ENCODE assay signal across 9 cellular contexts in genomic region chr10:29482591-29483421, GRCh38.
DNase-seq lines count a peak whose midpoint lies in the region; ATAC-seq and TF ChIP-seq lines count a peak whose summit lies in the region.
"Had no signal": no experiment of that assay in that cellular context is flagged by ENCODE, and none has a peak within 500 bp of the region (broad histone marks: within the 10 kb centered on the region; RNA-seq: fewer than 3 reads in every experiment).

No MANE protein-coding gene starts in this region.

- no peaks in the 10 kb centered on the region for H3K79me1 ChIP-seq in mesendoderm (ENCODE audit: low read length)

- no peak overlapping the region for H2BK120ac ChIP-seq in mesendoderm (ENCODE audit: low read depth, low read length)

- H3K23ac ChIP-seq in mesendoderm (ENCODE audit: low read length) = no peak overlapping the region

- H3K79me2 ChIP-seq in mesendoderm (ENCODE audit: control insufficient read depth, insufficient read depth, low read length) = no peaks in the 10 kb centered on the region
- H3K79me2 ChIP-seq: parathyroid adenoma had no signal

- H3K56ac ChIP-seq in mesendoderm (ENCODE audit: low read length) = peak overlapping the region; percentile 50

- peak overlapping the region; percentile 52 for H3K18ac ChIP-seq in mesendoderm (ENCODE audit: low read length)

- H2BK15ac ChIP-seq in mesendoderm (replicated peaks; ENCODE audit: low read depth) = no peak overlapping the region

- H4K5ac ChIP-seq in mesendoderm (ENCODE audit: low read length) = no peak overlapping the region

- H3K4ac ChIP-seq in mesendoderm (ENCODE audit: low read depth, low read length) = no peak overlapping the region

- peak; percentile 6 for DNase-seq in NCI-H1694 treated with DMSO at 0.1 percent for 48 hours (lab: John Stamatoyannopoulos, UW)
- DNase-seq in NCI-H1694 (lab: John Stamatoyannopoulos, UW) = no peak
- peak; percentile 29 for DNase-seq in MG63
- DNase-seq in astrocyte of the spinal cord (ENCODE audit: low read depth, low spot score) = peak; percentile 87
- DNase-seq in mesendoderm = peak; percentile 87
- no peak for DNase-seq in G401 (ENCODE audit: low spot score)
- no peak for DNase-seq in NCI-H526 (lab: John Stamatoyannopoulos, UW)

- H3K9me3 ChIP-seq in MG63 = no peaks in the 10 kb centered on the region

- peak overlapping the region; percentile 32 for H3K9ac ChIP-seq in mesendoderm (ENCODE audit: low read length)
- H3K9ac ChIP-seq: parathyroid adenoma had no signal

- peak overlapping the region; percentile 85 for H3K27ac ChIP-seq in mesendoderm (ENCODE audit: low read depth, low read length)
- H3K27ac ChIP-seq: parathyroid adenoma had no signal

- in situ Hi-C loops in astrocyte of the spinal cord (cut with HindIII; ENCODE audit: low sequenced_read_pairs) (no loop called here), G401 (cut with HindIII; ENCODE audit: low sequenced_read_pairs) (no loop called here)

- H2BK5ac ChIP-seq in mesendoderm (ENCODE audit: low read length) = no peak overlapping the region

- TF ChIP-seq CTCF in astrocyte of the spinal cord (IDR thresholded peaks at IDR 0.05; ENCODE audit: low read depth, low read length) = no peak

- ATAC-seq in GM19455 (IDR thresholded peaks at IDR 0.05; ENCODE audit: unreplicated experiment) = no peak

- no peak overlapping the region for H3K4me2 ChIP-seq in mesendoderm (ENCODE audit: low read length)

- no peak overlapping the region for H2AK5ac ChIP-seq in mesendoderm (ENCODE audit: low read length)

- peaks cover 5% of the 10 kb centered on the region for H3K4me1 ChIP-seq in mesendoderm (ENCODE audit: control insufficient read depth, low read depth, low read length)

- H3K36me3 ChIP-seq in MG63 (no peaks in the 10 kb centered on the region; the same call in 1 of the 2 replicates), mesendoderm (ENCODE audit: control insufficient read depth, insufficient read depth, low read length) (peaks cover 3% of the 10 kb centered on the region)

- H3K27me3 ChIP-seq in MG63 = no peaks in the 10 kb centered on the region
- H3K27me3 ChIP-seq in mesendoderm (ENCODE audit: insufficient read depth, low read length, poor library complexity) = no peaks in the 10 kb centered on the region

- H3K4me3 ChIP-seq in MG63 = no peak overlapping the region
- H3K4me3 ChIP-seq in astrocyte of the spinal cord (ENCODE audit: low read depth, low read length) = no peak overlapping the region
- no peak overlapping the region for H3K4me3 ChIP-seq in mesendoderm (ENCODE audit: low read length)

- WGBS in mesendoderm (ENCODE audit: extremely low coverage, insufficient coverage, low lambda C conversion rate) = no CpG with 5 or more reads among the region's 14 CpGs

- H4K8ac ChIP-seq in mesendoderm (ENCODE audit: low read depth, low read length) = no peak overlapping the region

Comparison
In these comparisons a context has a peak if more than half of its experiments do, and no peak if none do; other contexts are left out.
1. DNase-seq: peak in NCI-H1694 treated with DMSO at 0.1 percent for 48 hours (single experiment), MG63 (single experiment), astrocyte of the spinal cord (single experiment) and mesendoderm (single experiment); none in NCI-H1694 (single experiment), G401 (single experiment) and NCI-H526 (0 of 2).